Comparison of ENCODE assay signal across 32 cellular contexts in genomic region chr6:143135797-143136561, GRCh38.
DNase-seq lines count a peak whose midpoint lies in the region; ATAC-seq, FAIRE-seq and TF ChIP-seq lines count a peak whose summit lies in the region.
"Had no signal": no experiment of that assay in that cellular context is flagged by ENCODE, and none has a peak within 500 bp of the region (broad histone marks: within the 10 kb centered on the region; RNA-seq: fewer than 3 reads in every experiment).

No MANE protein-coding gene starts in this region.

- FAIRE-seq in endothelial cell of umbilical vein (lab: Jason Lieb, UNC): peak; percentile 43
- FAIRE-seq: kidney, RCC 7860 had no signal

- H3K9ac ChIP-seq in endothelial cell of umbilical vein (replicated peaks; ENCODE audit: extremely low read depth, insufficient read depth, low read length): no peak overlapping the region
- H3K9ac ChIP-seq: BLaER1 treated with 17β-estradiol and CSF1 and Interleukin-3, amounts not matched to agents 10 nM and 100 nM; GM23248 had no signal

- dilution Hi-C loops in endothelial cell of umbilical vein (cut with MboI; ENCODE audit: extremely low pct_ligation_motif_present, low sequenced_read_pairs): no loop called here

- H3K9me3 ChIP-seq in endothelial cell of umbilical vein (replicated peaks; ENCODE audit: control insufficient read depth, insufficient read depth, low read length) (no peaks in the 10 kb centered on the region), tibial artery (peaks cover 0 to 10% (median 0%) of the 10 kb centered on the region in 3 donors)
- H3K9me3 ChIP-seq: neutrophil, prostate gland had no signal

- BruUV-seq in endothelial cell of umbilical vein (replicated peaks; lab: Mats Ljungman, UMichigan): no TSS peak

- H3K36me3 Mint-ChIP-seq in activated naive CD4-positive, alpha-beta T cell treated with anti-CD3 and anti-CD28 coated beads, Interleukin-2, amount 50 U/mL, for 24 hours: peaks cover 32% of the 10 kb centered on the region

- H3K4me1 ChIP-seq in endothelial cell of umbilical vein (ENCODE audit: control insufficient read depth, extremely low read depth, insufficient read depth, low read length): peaks cover 6% of the 10 kb centered on the region
- H3K4me1 ChIP-seq in tibial artery: peaks cover 0 to 35% (median 2%) of the 10 kb centered on the region in 4 donors
- H3K4me1 ChIP-seq: prostate gland, right lobe of liver had no signal

- CTCF ChIA-PET in endothelial cell of umbilical vein (lab: Charles Lee): interaction anchor here (0.6 to 1.7 kb wide), 4 partner anchors 8 to 97 kb away, joined by 3 to 6 read pairs (median 4); no protein-coding TSS in a partner anchor

- peak overlapping the region; percentile 92 for H3K27ac Mint-ChIP-seq in activated naive CD4-positive, alpha-beta T cell treated with anti-CD3 and anti-CD28 coated beads, Interleukin-2, amount 50 U/mL, for 24 hours
- H3K27ac Mint-ChIP-seq: dendritic cell treated with granulocyte-macrophage colony-stimulating factor and Interleukin-4, amounts not matched to agents 40 ng/mL and 50 ng/mL, for 4 days had no signal

- POLR2A ChIA-PET in endothelial cell of umbilical vein (lab: Charles Lee): no interaction called here

- no peaks in the 10 kb centered on the region for H3K79me2 ChIP-seq in endothelial cell of umbilical vein (ENCODE audit: control insufficient read depth, insufficient read depth, low read length)

- H3K4me3 Mint-ChIP-seq in activated naive CD4-positive, alpha-beta T cell treated with anti-CD3 and anti-CD28 coated beads, Interleukin-2, amount 50 U/mL, for 24 hours: peak overlapping the region; percentile 42
- H3K4me3 Mint-ChIP-seq: dendritic cell treated with granulocyte-macrophage colony-stimulating factor and Interleukin-4, amounts not matched to agents 40 ng/mL and 50 ng/mL, for 4 days had no signal

- H3K27ac ChIP-seq in endothelial cell of umbilical vein (ENCODE audit: insufficient read depth, low read depth, low read length) (no peak overlapping the region), tibial artery (peak overlapping the region; percentile 4 to 51)
- H3K27ac ChIP-seq: BLaER1 treated with 17β-estradiol and CSF1 and Interleukin-3, amounts not matched to agents 10 nM and 100 nM; foreskin keratinocyte; GM23248; heart left ventricle; neutrophil; prostate gland; right lobe of liver; spleen had no signal

- no peaks in the 10 kb centered on the region for H3K27me3 Mint-ChIP-seq in activated naive CD4-positive, alpha-beta T cell treated with anti-CD3 and anti-CD28 coated beads, Interleukin-2, amount 50 U/mL, for 24 hours
- H3K27me3 Mint-ChIP-seq: dendritic cell treated with granulocyte-macrophage colony-stimulating factor and Interleukin-4, amounts not matched to agents 40 ng/mL and 50 ng/mL, for 4 days had no signal

- no peak for TF ChIP-seq POLR2A in endothelial cell of umbilical vein (IDR thresholded peaks at IDR 0.05; ENCODE audit: low read depth, low read length)

- H3K27me3 ChIP-seq in endothelial cell of umbilical vein (ENCODE audit: control insufficient read depth in 2 of 2, insufficient read depth in 2 of 2, low read length in 2 of 2) (no peaks in the 10 kb centered on the region), tibial artery (no peaks in the 10 kb centered on the region)
- H3K27me3 ChIP-seq: BLaER1 treated with 17β-estradiol and CSF1 and Interleukin-3, amounts not matched to agents 10 nM and 100 nM; foreskin keratinocyte; heart left ventricle; neutrophil; right lobe of liver; spleen had no signal

- H3K4me1 Mint-ChIP-seq in activated naive CD4-positive, alpha-beta T cell treated with anti-CD3 and anti-CD28 coated beads, Interleukin-2, amount 50 U/mL, for 24 hours: peaks cover 51% of the 10 kb centered on the region

- no peak overlapping the region for H2AFZ ChIP-seq in endothelial cell of umbilical vein (ENCODE audit: low read depth, low read length)
- H2AFZ ChIP-seq: GM23248 had no signal

- H3K4me2 ChIP-seq in endothelial cell of umbilical vein (ENCODE audit: insufficient read depth, low read length): no peak overlapping the region
- H3K4me2 ChIP-seq: BLaER1 treated with 17β-estradiol and CSF1 and Interleukin-3, amounts not matched to agents 10 nM and 100 nM had no signal

- no peak for DNase-seq in activated naive CD4-positive, alpha-beta T cell treated with Interleukin-2 at 50 U/mL for 16 hours
- peak; percentile 26 for DNase-seq in endothelial cell of umbilical vein (ENCODE audit: low read depth, low spot score)
- no peak for DNase-seq in tibial artery
- no peak for DNase-seq in islet precursor cell
- no peak for DNase-seq in NCI-H187 treated with DMSO at 0.1 percent for 48 hours (lab: John Stamatoyannopoulos, UW)
- DNase-seq: activated CD4-positive, alpha-beta T cell treated with anti-CD3 and anti-CD28 coated beads for 4 hours; activated effector memory CD4-positive, alpha-beta T cell treated with Interleukin-2 at 50 U/mL for 16 hours; Calu3; central memory CD4-positive, alpha-beta T cell; DMS79 treated with DMSO at 0.1 percent for 48 hours; foreskin keratinocyte; GF-D8; heart left ventricle; kidney; left ventricle myocardium superior; NCI-H1105; NCI-H187; NCI-H2171; NCI-H82; right lobe of liver; SHP77 treated with DMSO at 0.1 percent for 48 hours; spleen; stimulated activated CD8-positive, alpha-beta memory T cell treated with anti-CD3 and anti-CD28 coated beads, Interleukin-4, amount 100 ng/mL, for 48 hours; trophoblast cell had no signal

- intact Hi-C loops in endothelial cell of umbilical vein (cut with micrococcal nuclease): no loop called here
- intact Hi-C loops in tibial artery (cut with DNase I; ENCODE audit: low total_unique reads): no loop called here

- H4K20me1 ChIP-seq in endothelial cell of umbilical vein (replicated peaks; ENCODE audit: control insufficient read depth, extremely low read depth, insufficient read depth, low read length): no peaks in the 10 kb centered on the region
- H4K20me1 ChIP-seq: BLaER1 treated with 17β-estradiol and CSF1 and Interleukin-3, amounts not matched to agents 10 nM and 100 nM had no signal

- ATAC-seq in SK-N-SH treated with all-trans-retinoic acid at 6 μM for 48 hours: peak; percentile 61; the same call in 2 of the 3 replicates
- ATAC-seq: foreskin keratinocyte, heart left ventricle, left ventricle myocardium superior, right lobe of liver had no signal

- TF ChIP-seq CTCF in endothelial cell of umbilical vein (IDR thresholded peaks at IDR 0.05; ENCODE audit: extremely low read depth in 1 of 2, insufficient read depth in 1 of 2, low read depth in 1 of 2, low read length in 2 of 2): no peak
- no peak for TF ChIP-seq CTCF in tibial artery (IDR thresholded peaks at IDR 0.05)

- H3K4me3 ChIP-seq in endothelial cell of umbilical vein (replicated peaks in 1 of 3; ENCODE audit: insufficient read depth in 1 of 3, low read depth in 1 of 3, low read length in 3 of 3) (no peak overlapping the region), tibial artery (no peak overlapping the region)
- H3K4me3 ChIP-seq: BLaER1 treated with 17β-estradiol and CSF1 and Interleukin-3, amounts not matched to agents 10 nM and 100 nM; GM23248; heart left ventricle; prostate gland; right lobe of liver; spleen had no signal

- H3K9me3 Mint-ChIP-seq in activated naive CD4-positive, alpha-beta T cell treated with anti-CD3 and anti-CD28 coated beads, Interleukin-2, amount 50 U/mL, for 24 hours: peaks cover 20% of the 10 kb centered on the region

- no peaks in the 10 kb centered on the region for H3K36me3 ChIP-seq in endothelial cell of umbilical vein (ENCODE audit: control insufficient read depth in 2 of 2, extremely low read depth in 1 of 2, insufficient read depth in 2 of 2, low read length in 2 of 2)
- H3K36me3 ChIP-seq in tibial artery: peaks cover 9 to 18% (median 10%) of the 10 kb centered on the region in 3 donors
- H3K36me3 ChIP-seq: BLaER1 treated with 17β-estradiol and CSF1 and Interleukin-3, amounts not matched to agents 10 nM and 100 nM; neutrophil; prostate gland had no signal

- no peaks in the 10 kb centered on the region for H3K9me1 ChIP-seq in endothelial cell of umbilical vein (replicated peaks; ENCODE audit: control insufficient read depth, extremely low read depth, insufficient read depth, low read length)

TF ChIP-seq in SK-N-SH treated with all-trans-retinoic acid at 6 μM for 48 hours, 23 proteins besides CTCF, POLR2A, EP300 and RAD21 (continues in another document):
- TF ChIP-seq BACH2 (CRISPR knock-in tag; IDR thresholded peaks at IDR 0.05; ENCODE audit: borderline replicate concordance) (no peak), ZFP3 (CRISPR knock-in tag; IDR thresholded peaks at IDR 0.05) (no peak), ZNF8 (CRISPR knock-in tag; IDR thresholded peaks at IDR 0.05) (no peak), OSR1 (CRISPR knock-in tag; IDR thresholded peaks at IDR 0.05) (no peak), CSRNP3 (CRISPR knock-in tag; IDR thresholded peaks at IDR 0.05) (no peak)

TF ChIP-seq in endothelial cell of umbilical vein, 7 proteins besides CTCF, POLR2A, EP300 and RAD21:
- no peak for TF ChIP-seq POLR2AphosphoS5 (IDR thresholded peaks at IDR 0.05; ENCODE audit: insufficient read depth, low read depth, low read length)
- TF ChIP-seq GATA2 (IDR thresholded peaks at IDR 0.05; ENCODE audit: insufficient read depth, insufficient read length, low read depth, low read length): no peak
